25 cellular contexts compared by ENCODE assay signal in genomic region chr5:79091064-79091463, GRCh38. TPM values are rescaled to one million over a fixed set of nuclear protein-coding genes. Genes with fewer than 3 reads are reported as not detected.
"Had no signal": no experiment of that assay in that cellular context is flagged by ENCODE, and none has a peak within 500 bp of the region (broad histone marks: within the 10 kb centered on the region; RNA-seq: fewer than 3 reads in every experiment).

No MANE protein-coding gene starts in this region.

- H3K27me3 Mint-ChIP-seq: brain had no signal

- DNase-seq: activated B cell treated with CpG ODN at 0.5 μM for 24 hours; activated CD4-positive, alpha-beta T cell treated with anti-CD3 and anti-CD28 coated beads for 1 hour; activated CD4-positive, alpha-beta T cell treated with anti-CD3 and anti-CD28 coated beads, Interleukin-2, amount 10 ng/mL, durations not matched to agents 24 days and 14 days; activated CD4-positive, alpha-beta T cell treated with anti-CD3 and anti-CD28 coated beads, Interleukin-2, amount 50 U/mL, for 48 hours; activated CD8-positive, alpha-beta memory T cell treated with anti-CD3 and anti-CD28 coated beads, Interleukin-2, amount 10 ng/mL, durations not matched to agents 7 days and 5 days; activated effector memory CD4-positive, alpha-beta T cell treated with Interleukin-2 at 50 U/mL for 16 hours; activated naive CD4-positive, alpha-beta T cell; activated T-cell treated with anti-CD3 and anti-CD28 coated beads, Interleukin-2, amount 50 U/mL, for 24 hours; amygdala; NCI-H1092 treated with DMSO at 0.1 percent for 48 hours; NCI-H1417 treated with DMSO at 0.1 percent for 48 hours; NCI-H187; NCI-H2081; NCI-H510A treated with DMSO at 0.1 percent for 48 hours; NCI-H69; SIG-M5; T-cell; T-helper 2 cell; T1000 had no signal

- H3K36me3 Mint-ChIP-seq: T-cell had no signal

- H3K9me3 Mint-ChIP-seq: activated B cell treated with CpG ODN at 0.5 μM for 24 hours; activated CD4-positive, alpha-beta T cell treated with anti-CD3 and anti-CD28 coated beads, Interleukin-2, amount 10 ng/mL, durations not matched to agents 24 days and 14 days; activated naive CD4-positive, alpha-beta T cell treated with anti-CD3 and anti-CD28 coated beads, Interleukin-2, amount 50 U/mL, for 24 hours; activated T-cell treated with anti-CD3 and anti-CD28 coated beads, Interleukin-2, amount 50 U/mL, for 24 hours; activated T-helper 1 cell treated with anti-CD3 and anti-CD28 coated beads, Interleukin-12 subunit alpha, Interleukin-12 subunit beta, Interleukin-2, Interleukin-4 antibody, amounts not matched to agents 30 ng/mL and 10 ng/mL and 1 ng/mL, durations not matched to agents 14 hours and 24 hours and 36 hours had no signal

- H3K27ac Mint-ChIP-seq: activated B cell treated with CpG ODN at 0.5 μM for 24 hours; activated CD4-positive, alpha-beta T cell treated with anti-CD3 and anti-CD28 coated beads, Interleukin-2, amount 10 ng/mL, durations not matched to agents 24 days and 14 days; activated CD8-positive, alpha-beta memory T cell treated with anti-CD3 and anti-CD28 coated beads, Interleukin-2, amount 10 ng/mL, durations not matched to agents 7 days and 5 days; activated naive CD4-positive, alpha-beta T cell treated with anti-CD3 and anti-CD28 coated beads, Interleukin-2, amount 50 U/mL, for 24 hours; activated T-cell treated with anti-CD3 and anti-CD28 coated beads, Interleukin-2, amount 50 U/mL, for 24 hours; activated T-helper 1 cell treated with anti-CD3 and anti-CD28 coated beads, Interleukin-12 subunit alpha, Interleukin-12 subunit beta, Interleukin-2, Interleukin-4 antibody, amounts not matched to agents 30 ng/mL and 10 ng/mL and 1 ng/mL, durations not matched to agents 14 hours and 24 hours and 36 hours; brain; T-cell had no signal

- ATAC-seq: activated CD8-positive, alpha-beta memory T cell treated with anti-CD3 and anti-CD28 coated beads, Interleukin-2, amount 10 ng/mL, durations not matched to agents 7 days and 5 days; T-cell had no signal

- H3K4me3 Mint-ChIP-seq: activated B cell treated with CpG ODN at 0.5 μM for 24 hours; activated CD4-positive, alpha-beta T cell treated with anti-CD3 and anti-CD28 coated beads, Interleukin-2, amount 10 ng/mL, durations not matched to agents 24 days and 14 days; activated CD8-positive, alpha-beta memory T cell treated with anti-CD3 and anti-CD28 coated beads, Interleukin-2, amount 10 ng/mL, durations not matched to agents 7 days and 5 days; activated naive CD4-positive, alpha-beta T cell treated with anti-CD3 and anti-CD28 coated beads, Interleukin-2, amount 50 U/mL, for 24 hours; activated T-cell treated with anti-CD3 and anti-CD28 coated beads, Interleukin-2, amount 50 U/mL, for 24 hours; activated T-helper 1 cell treated with anti-CD3 and anti-CD28 coated beads, Interleukin-12 subunit alpha, Interleukin-12 subunit beta, Interleukin-2, Interleukin-4 antibody, amounts not matched to agents 30 ng/mL and 10 ng/mL and 1 ng/mL, durations not matched to agents 14 hours and 24 hours and 36 hours; brain; T-cell had no signal

- H3K4me2 ChIP-seq: KMS-11 had no signal

- H3K9ac ChIP-seq: KMS-11 had no signal

- H3K27ac ChIP-seq: KMS-11 had no signal

- H3K4me1 Mint-ChIP-seq: activated B cell treated with CpG ODN at 0.5 μM for 24 hours; activated CD4-positive, alpha-beta T cell treated with anti-CD3 and anti-CD28 coated beads, Interleukin-2, amount 10 ng/mL, durations not matched to agents 24 days and 14 days; activated CD8-positive, alpha-beta memory T cell treated with anti-CD3 and anti-CD28 coated beads, Interleukin-2, amount 10 ng/mL, durations not matched to agents 7 days and 5 days; activated naive CD4-positive, alpha-beta T cell treated with anti-CD3 and anti-CD28 coated beads, Interleukin-2, amount 50 U/mL, for 24 hours; T-cell had no signal

RNA-seq across cellular contexts. Expression of gene BHMT, which starts 20.5 kb away (rescaled TPM):
- total RNA-seq: activated B cell treated with CpG ODN at 0.5 μM for 24 hours; activated CD4-positive, alpha-beta T cell treated with anti-CD3 and anti-CD28 coated beads, Interleukin-2, amount 10 ng/mL, durations not matched to agents 24 days and 14 days; activated CD8-positive, alpha-beta memory T cell treated with anti-CD3 and anti-CD28 coated beads, Interleukin-2, amount 10 ng/mL, durations not matched to agents 7 days and 5 days; activated T-helper 1 cell treated with anti-CD3 and anti-CD28 coated beads, Interleukin-12 subunit alpha, Interleukin-12 subunit beta, Interleukin-2, Interleukin-4 antibody, amounts not matched to agents 30 ng/mL and 10 ng/mL and 1 ng/mL, durations not matched to agents 14 hours and 24 hours and 36 hours; astrocyte; MCF 10A had no signal

RNA-seq across cellular contexts. Expression of gene BHMT2, which starts 21.5 kb away (rescaled TPM):
- total RNA-seq: activated B cell treated with CpG ODN at 0.5 μM for 24 hours; activated CD4-positive, alpha-beta T cell treated with anti-CD3 and anti-CD28 coated beads, Interleukin-2, amount 10 ng/mL, durations not matched to agents 24 days and 14 days; activated CD8-positive, alpha-beta memory T cell treated with anti-CD3 and anti-CD28 coated beads, Interleukin-2, amount 10 ng/mL, durations not matched to agents 7 days and 5 days; activated T-helper 1 cell treated with anti-CD3 and anti-CD28 coated beads, Interleukin-12 subunit alpha, Interleukin-12 subunit beta, Interleukin-2, Interleukin-4 antibody, amounts not matched to agents 30 ng/mL and 10 ng/mL and 1 ng/mL, durations not matched to agents 14 hours and 24 hours and 36 hours; astrocyte; MCF 10A had no signal

RNA-seq across cellular contexts. Expression of gene DMGDH, which starts 21.6 kb away (rescaled TPM):
- total RNA-seq: activated B cell treated with CpG ODN at 0.5 μM for 24 hours; activated CD4-positive, alpha-beta T cell treated with anti-CD3 and anti-CD28 coated beads, Interleukin-2, amount 10 ng/mL, durations not matched to agents 24 days and 14 days; activated T-helper 1 cell treated with anti-CD3 and anti-CD28 coated beads, Interleukin-12 subunit alpha, Interleukin-12 subunit beta, Interleukin-2, Interleukin-4 antibody, amounts not matched to agents 30 ng/mL and 10 ng/mL and 1 ng/mL, durations not matched to agents 14 hours and 24 hours and 36 hours; astrocyte had no signal
